8 cellular contexts compared by ENCODE assay signal in the genomic region with DNA sequence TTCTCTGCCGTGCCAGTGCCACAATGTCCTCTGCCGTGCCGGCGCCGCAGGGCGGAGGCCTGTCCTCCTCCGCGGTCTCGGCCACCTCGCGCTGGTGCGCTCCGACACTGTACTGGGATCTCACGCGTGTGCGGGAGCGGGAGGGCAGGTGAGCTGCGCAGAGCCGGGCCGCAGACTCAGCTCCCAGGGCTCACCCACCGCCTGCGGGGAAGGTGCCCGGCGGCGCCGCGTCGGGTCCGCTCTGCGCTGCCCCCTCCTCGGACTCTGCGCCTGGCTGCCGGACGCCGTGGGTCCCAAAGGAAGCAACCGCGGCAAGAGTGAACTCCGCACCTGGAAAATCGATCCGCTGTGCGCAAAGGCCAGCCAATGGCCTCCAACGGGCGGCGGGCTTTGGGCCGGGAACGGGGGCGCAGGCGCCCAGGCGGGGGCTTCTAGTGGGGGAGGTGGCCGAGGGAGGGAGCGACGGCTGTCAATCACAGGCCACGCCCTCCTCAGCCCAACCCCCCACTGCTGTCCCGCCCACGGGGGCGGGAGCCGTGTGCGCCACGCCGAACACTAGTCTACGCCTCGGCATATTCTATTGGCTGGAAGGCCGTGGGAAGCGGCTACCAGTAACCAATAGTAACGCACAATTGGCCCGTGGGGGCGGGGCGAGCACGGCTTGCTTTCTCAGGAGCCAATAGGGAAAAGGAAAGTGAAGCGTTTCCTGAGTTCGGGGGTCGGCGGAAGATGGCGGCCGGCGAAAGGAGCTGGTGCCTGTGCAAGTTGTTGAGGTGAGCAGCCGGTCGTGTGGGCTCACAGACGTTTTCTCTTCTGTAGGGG. TPM values are rescaled to one million over a fixed set of nuclear protein-coding genes. Genes with fewer than 3 reads are reported as not detected.
DNase-seq lines count a peak whose midpoint lies in the region; ATAC-seq and TF ChIP-seq lines count a peak whose summit lies in the region.

A gene with protein sequence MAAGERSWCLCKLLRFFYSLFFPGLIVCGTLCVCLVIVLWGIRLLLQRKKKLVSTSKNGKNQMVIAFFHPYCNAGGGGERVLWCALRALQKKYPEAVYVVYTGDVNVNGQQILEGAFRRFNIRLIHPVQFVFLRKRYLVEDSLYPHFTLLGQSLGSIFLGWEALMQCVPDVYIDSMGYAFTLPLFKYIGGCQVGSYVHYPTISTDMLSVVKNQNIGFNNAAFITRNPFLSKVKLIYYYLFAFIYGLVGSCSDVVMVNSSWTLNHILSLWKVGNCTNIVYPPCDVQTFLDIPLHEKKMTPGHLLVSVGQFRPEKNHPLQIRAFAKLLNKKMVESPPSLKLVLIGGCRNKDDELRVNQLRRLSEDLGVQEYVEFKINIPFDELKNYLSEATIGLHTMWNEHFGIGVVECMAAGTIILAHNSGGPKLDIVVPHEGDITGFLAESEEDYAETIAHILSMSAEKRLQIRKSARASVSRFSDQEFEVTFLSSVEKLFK (plus strand): TSS at position 709 of the 822 bp plus-strand sequence. CDS start 21 bp downstream, at position 730.

- peaks cover 35% of the 10 kb centered on the region for H3K4me1 Mint-ChIP-seq in CD8-positive, alpha-beta T cell (ENCODE audit: low read depth)

- peaks cover 7% of the 10 kb centered on the region for H3K27me3 Mint-ChIP-seq in CD8-positive, alpha-beta T cell (ENCODE audit: low read depth)

- H3K4me3 ChIP-seq in CD8-positive, alpha-beta T cell (ENCODE audit: low read depth, low read length), result peak within 1 kb of the TSS; percentile 70
- peak within 1 kb of the TSS; percentile 94 for H3K4me3 ChIP-seq in effector memory CD4-positive, alpha-beta T cell (ENCODE audit: insufficient read depth, low read depth, low read length, poor library complexity, severe bottlenecking)

- TF ChIP-seq CTCF in CD8-positive, alpha-beta T cell (IDR thresholded peaks at IDR 0.05), result no peak

- H3K9me3 Mint-ChIP-seq in CD8-positive, alpha-beta T cell, result no peaks in the 10 kb centered on the region

- H3K36me3 ChIP-seq in CD8-positive, alpha-beta T cell (ENCODE audit: insufficient read depth, low read length), result no peaks in the 10 kb centered on the region
- H3K36me3 ChIP-seq in effector memory CD4-positive, alpha-beta T cell (ENCODE audit: control insufficient read depth, insufficient read depth, low read length), result peaks cover 4% of the 10 kb centered on the region

- peaks cover 15% of the 10 kb centered on the region for H3K4me1 ChIP-seq in CD8-positive, alpha-beta T cell (ENCODE audit: insufficient read depth, low read length)
- H3K4me1 ChIP-seq in effector memory CD4-positive, alpha-beta T cell (ENCODE audit: control insufficient read depth, insufficient read depth, low read length, poor library complexity, severe bottlenecking), result peaks cover 11% of the 10 kb centered on the region

- peak; percentile 99 to 100 (median 99) for DNase-seq in CD8-positive, alpha-beta T cell
- DNase-seq in HS-27A (ENCODE audit: low read depth), result peak; percentile 84
- DNase-seq in NK-92 (lab: John Stamatoyannopoulos, UW; ENCODE audit: unreplicated experiment), result peak; percentile 94
- DNase-seq in activated CD8-positive, alpha-beta memory T cell treated with anti-CD3 and anti-CD28 coated beads for 1 hour (ENCODE audit: extremely low read depth in 1 of 2, low read depth in 1 of 2), result peak; percentile 97 to 99
- DNase-seq in effector memory CD4-positive, alpha-beta T cell, result peak; percentile 98 to 99 (median 99)
- peak; percentile 99 for DNase-seq in medulla oblongata (ENCODE audit: extremely low spot score)
- DNase-seq in stimulated activated CD8-positive, alpha-beta memory T cell treated with anti-CD3 and anti-CD28 coated beads, Interleukin-12 subunit alpha, Interleukin-12 subunit beta, amount 100 ng/mL, for 1 hour (ENCODE audit: low read depth), result peak; percentile 100

- H3K36me3 Mint-ChIP-seq in CD8-positive, alpha-beta T cell, result peaks cover 19% of the 10 kb centered on the region

- POLR2A ChIA-PET in CD8-positive, alpha-beta T cell (lab: Charles Lee), result interaction anchor here (1.0 to 1.3 kb wide), 3 partner anchors 183 to 209 kb away, joined by 3 to 8 read pairs (median 3); no protein-coding TSS in a partner anchor

- CTCF ChIA-PET in CD8-positive, alpha-beta T cell (lab: Charles Lee), result interaction anchor here (1.2 to 1.8 kb wide), 2 partner anchors 115 to 117 kb away, joined by 4 to 5 read pairs; a partner anchor contains a TSS

- H3K27ac ChIP-seq in CD8-positive, alpha-beta T cell (ENCODE audit: low read depth, low read length), result peak within 1 kb of the TSS; percentile 57
- peak within 1 kb of the TSS; percentile 75 for H3K27ac ChIP-seq in effector memory CD4-positive, alpha-beta T cell (ENCODE audit: insufficient read depth, low read length, poor library complexity, severe bottlenecking)

- H3K27me3 ChIP-seq in CD8-positive, alpha-beta T cell (ENCODE audit: insufficient read depth, low read length), result no peaks in the 10 kb centered on the region
- no peaks in the 10 kb centered on the region for H3K27me3 ChIP-seq in effector memory CD4-positive, alpha-beta T cell (replicated peaks; ENCODE audit: control insufficient read depth, insufficient read depth, low read length, poor library complexity, severe bottlenecking)

- intact Hi-C loops in CD8-positive, alpha-beta T cell (cut with DNase I, micrococcal nuclease), result loop anchor here (1.0 to 10.0 kb wide), 15 partner anchors 182 to 1887 kb away; a partner anchor contains a TSS

- H3K27ac Mint-ChIP-seq in CD8-positive, alpha-beta T cell, result peak within 1 kb of the TSS; percentile 95

- ATAC-seq in CD8-positive, alpha-beta T cell, result peak; percentile 98
- ATAC-seq in GM19467 (IDR thresholded peaks at IDR 0.05; ENCODE audit: unreplicated experiment), result peak; percentile 100

- peak within 1 kb of the TSS; percentile 99 for H3K4me3 Mint-ChIP-seq in CD8-positive, alpha-beta T cell

- H3K9me3 ChIP-seq in CD8-positive, alpha-beta T cell (ENCODE audit: low read length), result no peaks in the 10 kb centered on the region
- H3K9me3 ChIP-seq in effector memory CD4-positive, alpha-beta T cell (ENCODE audit: control insufficient read depth, low read length), result no peaks in the 10 kb centered on the region

RNA-seq across cellular contexts. Expression of the gene that starts here (rescaled TPM):
- total RNA-seq in CD8-positive, alpha-beta T cell, result 10 to 100 TPM; 34.0 to 35.1 TPM

Comparison
In these comparisons a context has a peak if more than half of its experiments do, and no peak if none do; other contexts are left out.
1. Peak in every context shown above with its lines: DNase-seq, ATAC-seq, H3K4me3 ChIP-seq and H3K27ac ChIP-seq.